ENCODE assay signal across 18 cellular contexts in genomic region chr17:17982796-17983195, GRCh38. TPM values are rescaled to one million over a fixed set of nuclear protein-coding genes. Genes with fewer than 3 reads are reported as not detected.
"Had no signal": no experiment of that assay in that cellular context is flagged by ENCODE, and none has a peak within 500 bp of the region (broad histone marks: within the 10 kb centered on the region; RNA-seq: fewer than 3 reads in every experiment).

No MANE protein-coding gene starts in this region.

- ATAC-seq: activated T-cell treated with anti-CD3 and anti-CD28 coated beads, Interleukin-2, amount 50 U/mL, for 4 hours; left lung; natural killer cell; WTC11 had no signal

- FAIRE-seq: astrocyte had no signal

- H3K4me3 ChIP-seq: coronary artery, left lung, lung, thyroid gland had no signal

- H3K27ac ChIP-seq: coronary artery, left lung, thyroid gland had no signal

- H3K27me3 ChIP-seq: left lung, thyroid gland had no signal

- H3K4me1 ChIP-seq: thyroid gland had no signal

- DNase-seq: activated CD4-positive, alpha-beta T cell treated with anti-CD3 and anti-CD28 coated beads, Interleukin-2, amount 50 U/mL, for 4 hours; activated CD8-positive, alpha-beta memory T cell treated with anti-CD3 and anti-CD28 coated beads, Interleukin-2, amount 50 U/mL, for 48 hours; activated naive CD4-positive, alpha-beta T cell; activated T-cell treated with anti-CD3 and anti-CD28 coated beads, Interleukin-2, amount 50 U/mL, for 4 hours; foreskin melanocyte; immature natural killer cell; left lung; natural killer cell; stimulated activated CD4-positive, alpha-beta T cell treated with anti-CD3 and anti-CD28 coated beads, Interleukin-4, amount 100 ng/mL, for 24 hours; stimulated activated naive CD4-positive, alpha-beta T cell treated with Interleukin-2 at 50 U/mL for 16 hours; T-helper 9 cell; thyroid gland had no signal

- H3K9me3 ChIP-seq: left lung, thyroid gland had no signal

- H3K36me3 ChIP-seq: left lung, thyroid gland had no signal

RNA-seq across cellular contexts. Expression of gene DRC3, which starts 10.1 kb away (rescaled TPM):
- total RNA-seq: activated T-helper 2 cell treated with anti-CD3 and anti-CD28 coated beads, Interferon-gamma antibody, Interleukin-2, Interleukin-4, amounts not matched to agents 10 μg/mL and 5 μg/mL and 100 μg/mL, durations not matched to agents 14 hours and 24 hours and 36 hours; T-helper 1 cell treated with Interleukin-12 subunit alpha and Interleukin-12 subunit beta and Interleukin-4 antibody, amounts not matched to agents 30 ng/mL and 1 ng/mL, for 36 hours had no signal
